10 cellular contexts compared by ENCODE assay signal in genomic region chr3:150930839-150931238, GRCh38. TPM values are rescaled to one million over a fixed set of nuclear protein-coding genes. Genes with fewer than 3 reads are reported as not detected.
"Had no signal": no experiment of that assay in that cellular context is flagged by ENCODE, and none has a peak within 500 bp of the region (broad histone marks: within the 10 kb centered on the region; RNA-seq: fewer than 3 reads in every experiment).

No MANE protein-coding gene starts in this region.

- H3K4me1 ChIP-seq: HAP-1 had no signal

- H3K9me3 ChIP-seq: HAP-1 had no signal

- ATAC-seq: HCT116 had no signal

- H3K9me3 Mint-ChIP-seq: HFFc6 had no signal

- FAIRE-seq: HTR-8/SVneo had no signal

- H3K27ac Mint-ChIP-seq: HFFc6 had no signal

- H3K4me3 Mint-ChIP-seq: HFFc6 had no signal

- H3K4me3 ChIP-seq: HAP-1 had no signal

- H3K36me3 ChIP-seq: HAP-1 had no signal

- DNase-seq: GOT3, H7, HFFc6, IMR-90, KBM-7 had no signal

RNA-seq across cellular contexts. Expression of gene MINDY4B, which starts 25.6 kb away (rescaled TPM):
- total RNA-seq: H4, H7, HFFc6, HT-29, IMR-90 had no signal
- polyA plus RNA-seq: IMR-90 had no signal

RNA-seq across cellular contexts. Expression of gene CLRN1, which starts 41.7 kb away (rescaled TPM):
- total RNA-seq: H4, HFFc6, HT-29, IMR-90 had no signal
- polyA plus RNA-seq: IMR-90 had no signal
